In genomic region chr5:40681351-40682311, GRCh38 we compare ENCODE assay signal across 8 cellular contexts. TPM values are rescaled to one million over a fixed set of nuclear protein-coding genes. Genes with fewer than 3 reads are reported as not detected.
DNase-seq lines count a peak whose midpoint lies in the region; ATAC-seq and TF ChIP-seq lines count a peak whose summit lies in the region.

No MANE protein-coding gene starts in this region.

- H3K27ac Mint-ChIP-seq in activated T-helper 17 cell treated with anti-CD3 and anti-CD28 coated beads, Interleukin-2, amount 50 U/mL, for 72 hours: peak overlapping the region; percentile 98
- H3K27ac Mint-ChIP-seq in glutamatergic neuron (ENCODE audit: unreplicated experiment): no peak overlapping the region

- peaks cover 28% of the 10 kb centered on the region for H3K4me1 Mint-ChIP-seq in activated T-helper 17 cell treated with anti-CD3 and anti-CD28 coated beads, Interleukin-2, amount 50 U/mL, for 72 hours
- peaks cover 11% of the 10 kb centered on the region for H3K4me1 Mint-ChIP-seq in glutamatergic neuron (ENCODE audit: low read depth, unreplicated experiment)

- H3K4me3 Mint-ChIP-seq in activated T-helper 17 cell treated with anti-CD3 and anti-CD28 coated beads, Interleukin-2, amount 50 U/mL, for 72 hours: peak overlapping the region; percentile 92
- peak overlapping the region; percentile 86 for H3K4me3 Mint-ChIP-seq in glutamatergic neuron (ENCODE audit: unreplicated experiment)

- peaks cover 66% of the 10 kb centered on the region for H3K79me2 ChIP-seq in KMS-11 (ENCODE audit: insufficient read depth, low read depth)

- no peaks in the 10 kb centered on the region for H3K27me3 Mint-ChIP-seq in activated T-helper 17 cell treated with anti-CD3 and anti-CD28 coated beads, Interleukin-2, amount 50 U/mL, for 72 hours
- H3K27me3 Mint-ChIP-seq in glutamatergic neuron (ENCODE audit: unreplicated experiment): peaks cover 18% of the 10 kb centered on the region

- peak; percentile 33 for DNase-seq in glutamatergic neuron
- DNase-seq in posterior vena cava (ENCODE audit: low spot score): peak; percentile 85
- DNase-seq in NCI-H1694 (lab: John Stamatoyannopoulos, UW): no peak
- no peak for DNase-seq in foreskin melanocyte

- no peaks in the 10 kb centered on the region for H3K27me3 ChIP-seq in KMS-11 (ENCODE audit: insufficient read depth, low read depth)

- peaks cover 88% of the 10 kb centered on the region for H3K36me3 Mint-ChIP-seq in activated T-helper 17 cell treated with anti-CD3 and anti-CD28 coated beads, Interleukin-2, amount 50 U/mL, for 72 hours (ENCODE audit: low read depth)
- H3K36me3 Mint-ChIP-seq in glutamatergic neuron (ENCODE audit: unreplicated experiment): peaks cover 5% of the 10 kb centered on the region

- no peak overlapping the region for H2AFZ ChIP-seq in KMS-11 (ENCODE audit: low read depth)

- H4K20me1 ChIP-seq in KMS-11 (ENCODE audit: insufficient read depth): no peaks in the 10 kb centered on the region

- H3K36me3 ChIP-seq in KMS-11 (ENCODE audit: insufficient read depth): no peaks in the 10 kb centered on the region

- H3K27ac ChIP-seq in KMS-11: peak overlapping the region; percentile 24; the same call in 1 of the 2 replicates

- peak; percentile 32 for ATAC-seq in GM18517 (IDR thresholded peaks at IDR 0.05; ENCODE audit: unreplicated experiment)
- ATAC-seq in activated T-helper 17 cell treated with anti-CD3 and anti-CD28 coated beads, Interleukin-2, amount 50 U/mL, for 72 hours (replicated peaks): no peak
- ATAC-seq in HG03139 (IDR thresholded peaks at IDR 0.05; ENCODE audit: unreplicated experiment): no peak

- no peak for TF ChIP-seq CTCF in KMS-11 (conservative IDR thresholded peaks at IDR 0.05; ENCODE audit: low read depth, low read length)
- no peak for TF ChIP-seq CTCF in glutamatergic neuron (IDR thresholded peaks at IDR 0.05; ENCODE audit: partially characterized antibody, unreplicated experiment)

- H3K4me1 ChIP-seq in KMS-11 (ENCODE audit: low read depth, poor library complexity, severe bottlenecking): peaks cover 59% of the 10 kb centered on the region

- no peaks in the 10 kb centered on the region for H3K9me3 Mint-ChIP-seq in activated T-helper 17 cell treated with anti-CD3 and anti-CD28 coated beads, Interleukin-2, amount 50 U/mL, for 72 hours
- H3K9me3 Mint-ChIP-seq in glutamatergic neuron (ENCODE audit: unreplicated experiment): peaks cover 9% of the 10 kb centered on the region

- H3K4me2 ChIP-seq in KMS-11: peak overlapping the region; percentile 88

- intact Hi-C loops in posterior vena cava (cut with DNase I): loop anchor here (1.0 to 10.0 kb wide), 2 partner anchors 735 to 1097 kb away; no protein-coding TSS in a partner anchor

- no peak overlapping the region for H3K4me3 ChIP-seq in KMS-11 (IDR thresholded peaks at IDR 0.05; ENCODE audit: insufficient read depth, low read depth, low read length)

- peak overlapping the region; percentile 14; the same call in 1 of the 2 replicates for H3K9ac ChIP-seq in KMS-11

RNA-seq across cellular contexts. Expression of gene PTGER4, which starts 1.9 kb away (rescaled TPM):
- 100 to 1,000 TPM in 1 of 2 donors, 10 to 100 TPM in 1; 42.6 to 100 TPM for total RNA-seq in activated T-helper 17 cell treated with anti-CD3 and anti-CD28 coated beads, Interleukin-2, amount 50 U/mL, for 72 hours
- total RNA-seq in glutamatergic neuron (ENCODE audit: unreplicated experiment): not detected
- 10 to 100 TPM; 10.1 to 12.1 TPM for total RNA-seq in posterior vena cava

Comparison
In these comparisons a context has a peak if more than half of its experiments do, and no peak if none do; other contexts are left out.
1. DNase-seq: peak in glutamatergic neuron (single experiment) and posterior vena cava (single experiment); none in NCI-H1694 (single experiment) and foreskin melanocyte (single experiment).
2. RNA of gene PTGER4, which starts 1.9 kb away (total RNA-seq): 42.6 to 100 TPM in activated T-helper 17 cell treated with anti-CD3 and anti-CD28 coated beads, Interleukin-2, amount 50 U/mL, for 72 hours and 10.1 to 12.1 TPM in posterior vena cava; not detected in glutamatergic neuron (single experiment); every median in the first group is over 10 times any median in the second.